ENCODE assay signal across 11 cellular contexts in the genomic region with DNA sequence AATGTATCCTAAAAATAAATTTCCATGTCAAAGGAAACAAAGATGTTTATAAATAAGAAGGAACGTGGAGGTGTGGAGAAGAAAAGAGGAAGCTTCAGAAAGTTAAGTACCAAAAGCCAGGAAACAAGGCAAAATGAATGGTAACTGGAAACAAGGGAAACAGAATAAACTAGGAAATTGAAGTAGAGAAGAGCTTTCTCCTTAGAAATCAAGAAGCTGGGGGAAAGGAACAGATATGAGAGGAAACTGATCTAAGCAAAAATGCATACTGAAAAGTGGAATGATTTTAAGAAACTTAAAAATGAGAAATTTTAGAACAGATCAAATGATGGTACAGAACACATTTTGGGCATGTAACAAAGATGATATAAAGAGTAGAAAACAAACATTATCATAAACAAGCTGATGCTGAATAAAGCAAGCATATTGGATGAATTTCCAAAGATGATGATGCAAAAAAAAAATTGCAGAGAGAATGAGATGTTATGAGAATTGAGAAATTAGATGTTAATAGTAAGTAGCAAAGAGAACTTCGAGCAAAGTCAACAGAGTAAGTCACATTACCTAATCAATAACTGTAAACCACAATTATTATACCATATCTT. TPM values are rescaled to one million over a fixed set of nuclear protein-coding genes. Genes with fewer than 3 reads are reported as not detected.
DNase-seq lines count a peak whose midpoint lies in the region; ATAC-seq, FAIRE-seq and TF ChIP-seq lines count a peak whose summit lies in the region.
"Had no signal": no experiment of that assay in that cellular context is flagged by ENCODE, and none has a peak within 500 bp of the region (broad histone marks: within the 10 kb centered on the region; RNA-seq: fewer than 3 reads in every experiment).

No MANE protein-coding gene starts in this region.

- H3K9me3 ChIP-seq in kidney (ENCODE audit: control insufficient read depth in 1 of 2, low read length in 2 of 2), result no peaks in the 10 kb centered on the region
- H3K9me3 ChIP-seq in trophoblast cell (ENCODE audit: insufficient read depth, low read depth, low read length), result peaks cover 2% of the 10 kb centered on the region

- H3K4me2 ChIP-seq in trophoblast cell (ENCODE audit: low read length), result no peak overlapping the region

- DNase-seq in GM19239 (ENCODE audit: insufficient read length, low spot score), result no peak
- DNase-seq in kidney, result no peak
- DNase-seq in trophoblast cell, result no peak
- DNase-seq in NCI-H1436 treated with DMSO at 0.1 percent for 48 hours (lab: John Stamatoyannopoulos, UW), result no peak
- DNase-seq: CD8-positive, alpha-beta memory T cell; NCI-H748 treated with DMSO at 0.1 percent for 48 hours had no signal

- H3K27me3 ChIP-seq in trophoblast cell (ENCODE audit: insufficient read depth, low read length), result no peaks in the 10 kb centered on the region

- no peak overlapping the region for H3K23ac ChIP-seq in trophoblast cell (ENCODE audit: low read length)

- H3K79me1 ChIP-seq in trophoblast cell (ENCODE audit: low read length), result peaks cover 8% of the 10 kb centered on the region

- H3K4me3 ChIP-seq in kidney (ENCODE audit: low read length in 2 of 2), result peak overlapping the region; percentile 29 to 33
- H3K4me3 ChIP-seq in trophoblast cell (ENCODE audit: low read depth, low read length), result no peak overlapping the region

- H3K14ac ChIP-seq in trophoblast cell (ENCODE audit: low read length), result no peak overlapping the region

- no peak overlapping the region for H3K4ac ChIP-seq in trophoblast cell (ENCODE audit: low read depth, low read length)

- no peak overlapping the region for H2AFZ ChIP-seq in trophoblast cell (ENCODE audit: insufficient read depth, low read length, poor library complexity)

- H3K4me1 ChIP-seq in kidney (ENCODE audit: control insufficient read depth in 1 of 2, insufficient read depth in 1 of 2, low read depth in 1 of 2, low read length in 2 of 2) (peaks cover 0 to 5% of the 10 kb centered on the region in 2 donors), trophoblast cell (ENCODE audit: control insufficient read depth in 1 of 2, insufficient read depth in 2 of 2, low read length in 2 of 2) (no peaks in the 10 kb centered on the region)

- no peak overlapping the region for H4K8ac ChIP-seq in trophoblast cell (ENCODE audit: low read depth, low read length)

- H2BK120ac ChIP-seq in trophoblast cell (ENCODE audit: insufficient read depth, low read length, poor library complexity), result no peak overlapping the region

- TF ChIP-seq CTCF in 22Rv1 (IDR thresholded peaks at IDR 0.05) (no peak), VCaP (conservative IDR thresholded peaks at IDR 0.05) (no peak), kidney (IDR thresholded peaks at IDR 0.05; ENCODE audit: borderline replicate concordance, extremely low read depth, insufficient read depth) (no peak)

- H3K18ac ChIP-seq in trophoblast cell (ENCODE audit: low read length), result no peak overlapping the region

- no peaks in the 10 kb centered on the region for H3K36me3 ChIP-seq in kidney (ENCODE audit: control insufficient read depth in 1 of 2, insufficient read depth in 2 of 2, low read length in 2 of 2)
- H3K36me3 ChIP-seq in trophoblast cell (ENCODE audit: control insufficient read depth in 1 of 2, insufficient read depth in 2 of 2, low read length in 2 of 2), result peaks cover 0 to 3% of the 10 kb centered on the region in 2 experiments

- no peak overlapping the region for H4K12ac ChIP-seq in trophoblast cell (ENCODE audit: low read depth, low read length)

- H2BK5ac ChIP-seq in trophoblast cell (ENCODE audit: low read depth, low read length, poor library complexity), result no peak overlapping the region

- ATAC-seq in HG02852 (IDR thresholded peaks at IDR 0.05; ENCODE audit: unreplicated experiment) (no peak), GM18502 (IDR thresholded peaks at IDR 0.05; ENCODE audit: poor library complexity, unreplicated experiment) (no peak)
- ATAC-seq: stimulated activated effector memory CD8-positive, alpha-beta T cell treated with anti-CD3 and anti-CD28 coated beads, Interleukin-12 subunit alpha, Interleukin-12 subunit beta, amount 100 ng/mL, for 72 hours had no signal

- H3K27ac ChIP-seq in 22Rv1, result peak overlapping the region; percentile 90
- H3K27ac ChIP-seq in VCaP, result peak overlapping the region; percentile 99
- no peak overlapping the region for H3K27ac ChIP-seq in kidney (ENCODE audit: low read depth in 2 of 2, low read length in 2 of 2)
- H3K27ac ChIP-seq in trophoblast cell (ENCODE audit: low read depth, low read length), result no peak overlapping the region

- intact Hi-C loops in kidney (cut with DNase I), result no loop called here

- WGBS in trophoblast cell (ENCODE audit: extremely low coverage, insufficient coverage, insufficient read length), result no CpG with 5 or more reads among the region's 2 CpGs

- H3K9ac ChIP-seq in kidney (ENCODE audit: low read length in 2 of 2) (no peak overlapping the region), trophoblast cell (ENCODE audit: low read length) (no peak overlapping the region)

- H4K91ac ChIP-seq in trophoblast cell (ENCODE audit: low read depth, low read length), result no peak overlapping the region

- FAIRE-seq in GM19239 (lab: Jason Lieb, UNC) (peak; percentile 67), kidney (lab: Jason Lieb, UNC) (no peak)

- no peak overlapping the region for H2AK5ac ChIP-seq in trophoblast cell (ENCODE audit: low read length)

- H2BK12ac ChIP-seq in trophoblast cell (ENCODE audit: low read length), result no peak overlapping the region

- peaks cover 5% of the 10 kb centered on the region for H3K79me2 ChIP-seq in trophoblast cell (ENCODE audit: control insufficient read depth, insufficient read depth, low read length, poor library complexity)

RNA-seq across cellular contexts. Expression of gene BRAF, which starts 1.9 kb away (rescaled TPM):
- 43.9 TPM for total RNA-seq in kidney
- polyA plus RNA-seq in kidney (ENCODE audit: insufficient read depth, low read depth, low replicate concordance), result 8.0 TPM
- 21.6 and 21.9 TPM in 2 replicates for polyA plus RNA-seq in trophoblast cell (2013)

Comparison
In these comparisons a context has a peak if more than half of its experiments do, and no peak if none do; other contexts are left out.
1. H3K27ac ChIP-seq: peak in 22Rv1 (single experiment) and VCaP (single experiment); none in kidney (0 of 2) and trophoblast cell (single experiment).